ENCODE assay signal across 8 cellular contexts in the genomic region with DNA sequence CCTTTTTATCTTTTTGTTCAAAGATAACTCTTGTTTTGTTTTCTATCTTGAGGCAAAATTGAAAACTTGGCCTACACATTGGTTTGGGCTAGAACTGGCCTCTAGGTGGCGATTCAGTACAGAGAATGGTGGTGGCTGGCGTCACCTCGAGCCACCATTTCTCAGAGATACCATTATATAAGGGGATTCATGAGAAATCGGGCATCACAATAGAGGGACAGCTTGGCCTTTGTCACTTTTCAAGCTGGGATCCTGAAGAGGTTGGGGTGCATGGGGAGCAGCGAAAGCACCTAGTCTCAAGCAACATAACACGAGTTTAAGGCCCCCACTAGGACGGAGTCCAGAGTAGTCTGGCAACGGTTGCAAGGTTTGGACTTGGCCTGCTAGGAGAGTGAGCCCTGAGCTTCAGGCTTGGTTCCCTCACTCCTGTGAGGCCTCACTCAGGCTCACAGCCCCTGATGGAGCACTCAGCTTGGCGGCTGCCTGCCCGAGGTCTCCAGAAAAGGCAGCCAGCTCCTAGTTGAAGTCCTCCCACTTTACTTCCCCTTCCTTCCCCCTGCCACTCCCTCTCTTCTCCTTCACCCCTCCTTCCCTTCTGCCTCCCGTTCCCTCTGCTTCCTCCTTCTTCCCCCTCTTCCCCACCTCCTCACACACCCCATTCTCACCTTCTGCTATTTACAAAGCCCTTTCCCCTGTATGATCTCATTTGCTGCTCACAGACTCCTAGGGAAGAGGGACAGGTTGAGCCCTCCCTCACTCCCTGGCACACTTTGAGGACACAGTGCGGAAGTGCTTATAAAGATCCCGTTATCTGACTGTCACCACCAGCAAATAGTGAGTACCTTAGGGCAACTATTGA.
DNase-seq lines count a peak whose midpoint lies in the region; ATAC-seq and TF ChIP-seq lines count a peak whose summit lies in the region.

No MANE protein-coding gene starts in this region.

- peak overlapping the region in 1 of 2 donors; percentile 74 for H3K27ac Mint-ChIP-seq in T-cell

- ATAC-seq in T-cell (replicated peaks in 1 of 4), result peak; percentile 65 to 82 (median 75)

- TF ChIP-seq CTCF in GM06990 (IDR thresholded peaks at IDR 0.05; ENCODE audit: insufficient read depth, low read length, poor library complexity, severe bottlenecking) (peak; percentile 85), HEK293 (tag by site-specific recombination; IDR thresholded peaks at IDR 0.05) (peak; percentile 77), right atrium auricular region (IDR thresholded peaks at IDR 0.05) (peak; percentile 73 to 86), retinal pigment epithelial cell (conservative IDR thresholded peaks at IDR 0.05; ENCODE audit: low read depth, low read length) (peak; percentile 83)

- POLR2A ChIA-PET in HEK293 (lab: Yijun Ruan, JAX), result interaction anchor here (1.3 to 2.2 kb wide), 2 partner anchors 249 to 251 kb away, joined by 3 to 9 read pairs; a partner anchor contains a TSS
- POLR2A ChIA-PET in T-cell (lab: Charles Lee), result no interaction called here

- no peak overlapping the region for H3K4me3 Mint-ChIP-seq in T-cell

- H3K36me3 ChIP-seq in GM06990 (ENCODE audit: control insufficient read depth, insufficient read depth, low read length), result no peaks in the 10 kb centered on the region
- H3K36me3 ChIP-seq in HEK293 (ENCODE audit: control insufficient read depth in 2 of 2, insufficient read depth in 1 of 2, low read length in 2 of 2), result no peaks in the 10 kb centered on the region
- no peaks in the 10 kb centered on the region for H3K36me3 ChIP-seq in right atrium auricular region

- no peaks in the 10 kb centered on the region for H3K36me3 Mint-ChIP-seq in T-cell

- H3K4me3 ChIP-seq in GM06990 (replicated peaks; ENCODE audit: low read depth, low read length) (no peak overlapping the region), HEK293 (ENCODE audit: low read depth, low read length) (no peak overlapping the region), right atrium auricular region (peak overlapping the region in 1 of 2 donors; percentile 16), retinal pigment epithelial cell (ENCODE audit: low read length) (no peak overlapping the region)

- CTCF ChIA-PET in HEK293 (lab: Yijun Ruan, JAX), result interaction anchor here (0.5 to 3.3 kb wide), 20 partner anchors 9 to 838 kb away, joined by 3 to 16 read pairs (median 4); a partner anchor contains a TSS
- CTCF ChIA-PET in T-cell (lab: Charles Lee), result interaction anchor here (0.5 to 2.2 kb wide), 8 partner anchors 310 to 1142 kb away, joined by 3 to 7 read pairs (median 3); no protein-coding TSS in a partner anchor

- H3K4me1 Mint-ChIP-seq in T-cell, result peaks cover 13 to 25% (median 23%) of the 10 kb centered on the region in 3 donors

- H3K9me3 Mint-ChIP-seq in T-cell, result no peaks in the 10 kb centered on the region

- H3K27ac ChIP-seq in HEK293 (ENCODE audit: extremely low read depth, low read depth, low read length), result no peak overlapping the region
- H3K27ac ChIP-seq in angular gyrus (ENCODE audit: low read depth, low read length), result peak overlapping the region; percentile 38
- H3K27ac ChIP-seq in right atrium auricular region, result no peak overlapping the region

- H3K27me3 ChIP-seq in GM06990 (replicated peaks; ENCODE audit: control insufficient read depth, insufficient read depth, low read length), result no peaks in the 10 kb centered on the region
- no peaks in the 10 kb centered on the region for H3K27me3 ChIP-seq in right atrium auricular region

- H3K9me3 ChIP-seq in HEK293 (ENCODE audit: control insufficient read depth, insufficient read depth, low read depth, low read length), result no peaks in the 10 kb centered on the region
- H3K9me3 ChIP-seq in right atrium auricular region, result no peaks in the 10 kb centered on the region

- no peaks in the 10 kb centered on the region for H3K27me3 Mint-ChIP-seq in T-cell

- DNase-seq in GM06990 (ENCODE audit: extremely low read depth, insufficient read length) (no peak), NCI-H1092 treated with DMSO at 0.1 percent for 48 hours (lab: John Stamatoyannopoulos, UW) (peak; percentile 54), T-cell (peak in 32 of 34 experiments; percentile 8 to 53 (median 36)), right atrium auricular region (ENCODE audit: low spot score) (peak; percentile 73), retinal pigment epithelial cell (ENCODE audit: low read depth) (no peak), GOT3 (lab: John Stamatoyannopoulos, UW) (no peak)

- no peaks in the 10 kb centered on the region for H3K4me1 ChIP-seq in HEK293 (ENCODE audit: control insufficient read depth, insufficient read depth, low read length)
- peaks cover 0 to 30% of the 10 kb centered on the region in 2 donors for H3K4me1 ChIP-seq in right atrium auricular region

TF ChIP-seq in HEK293, 187 proteins besides CTCF, POLR2A, EP300 and RAD21 (continues in another document):
- TF ChIP-seq YY1 (tag by site-specific recombination; IDR thresholded peaks at IDR 0.05) (peak; percentile 74), ZNF624 (tag by site-specific recombination; IDR thresholded peaks at IDR 0.05) (no peak), ZNF510 (tag by site-specific recombination; IDR thresholded peaks at IDR 0.05; ENCODE audit: insufficient replicate concordance) (no peak), ZNF394 (tag by site-specific recombination; IDR thresholded peaks at IDR 0.05; ENCODE audit: borderline replicate concordance) (no peak), ZNF791 (tag by site-specific recombination; IDR thresholded peaks at IDR 0.05) (no peak), ZNF350 (tag by site-specific recombination; IDR thresholded peaks at IDR 0.05) (no peak), ZNF560 (tag by site-specific recombination; IDR thresholded peaks at IDR 0.05; ENCODE audit: borderline replicate concordance) (no peak), ZNF391 (tag by site-specific recombination; IDR thresholded peaks at IDR 0.05; ENCODE audit: borderline replicate concordance, low read depth) (no peak), ZNF660 (tag by site-specific recombination; IDR thresholded peaks at IDR 0.05) (peak; percentile 18; the same call in 1 of the 2 replicates), ZNF211 (tag by site-specific recombination; IDR thresholded peaks at IDR 0.05; ENCODE audit: low read depth) (no peak), ZNF324 (tag by site-specific recombination; IDR thresholded peaks at IDR 0.05) (no peak), ZNF596 (tag by site-specific recombination; IDR thresholded peaks at IDR 0.05) (no peak), ZNF555 (tag by site-specific recombination; conservative IDR thresholded peaks at IDR 0.05) (no peak), ZNF19 (tag by site-specific recombination; IDR thresholded peaks at IDR 0.05; ENCODE audit: low read depth) (no peak), ZBTB17 (tag by site-specific recombination; IDR thresholded peaks at IDR 0.05) (peak; percentile 68), ZNF529 (tag by site-specific recombination; IDR thresholded peaks at IDR 0.05; ENCODE audit: insufficient replicate concordance) (no peak), SCRT2 (tag by site-specific recombination; IDR thresholded peaks at IDR 0.05) (no peak), MYNN (tag by site-specific recombination; IDR thresholded peaks at IDR 0.05; ENCODE audit: borderline replicate concordance) (no peak)
- TF ChIP-seq, protein P1, sequence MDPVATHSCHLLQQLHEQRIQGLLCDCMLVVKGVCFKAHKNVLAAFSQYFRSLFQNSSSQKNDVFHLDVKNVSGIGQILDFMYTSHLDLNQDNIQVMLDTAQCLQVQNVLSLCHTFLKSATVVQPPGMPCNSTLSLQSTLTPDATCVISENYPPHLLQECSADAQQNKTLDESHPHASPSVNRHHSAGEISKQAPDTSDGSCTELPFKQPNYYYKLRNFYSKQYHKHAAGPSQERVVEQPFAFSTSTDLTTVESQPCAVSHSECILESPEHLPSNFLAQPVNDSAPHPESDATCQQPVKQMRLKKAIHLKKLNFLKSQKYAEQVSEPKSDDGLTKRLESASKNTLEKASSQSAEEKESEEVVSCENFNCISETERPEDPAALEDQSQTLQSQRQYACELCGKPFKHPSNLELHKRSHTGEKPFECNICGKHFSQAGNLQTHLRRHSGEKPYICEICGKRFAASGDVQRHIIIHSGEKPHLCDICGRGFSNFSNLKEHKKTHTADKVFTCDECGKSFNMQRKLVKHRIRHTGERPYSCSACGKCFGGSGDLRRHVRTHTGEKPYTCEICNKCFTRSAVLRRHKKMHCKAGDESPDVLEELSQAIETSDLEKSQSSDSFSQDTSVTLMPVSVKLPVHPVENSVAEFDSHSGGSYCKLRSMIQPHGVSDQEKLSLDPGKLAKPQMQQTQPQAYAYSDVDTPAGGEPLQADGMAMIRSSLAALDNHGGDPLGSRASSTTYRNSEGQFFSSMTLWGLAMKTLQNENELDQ (tag by site-specific recombination; IDR thresholded peaks at IDR 0.05; ENCODE audit: low read depth), result no peak
- TF ChIP-seq, protein P2, sequence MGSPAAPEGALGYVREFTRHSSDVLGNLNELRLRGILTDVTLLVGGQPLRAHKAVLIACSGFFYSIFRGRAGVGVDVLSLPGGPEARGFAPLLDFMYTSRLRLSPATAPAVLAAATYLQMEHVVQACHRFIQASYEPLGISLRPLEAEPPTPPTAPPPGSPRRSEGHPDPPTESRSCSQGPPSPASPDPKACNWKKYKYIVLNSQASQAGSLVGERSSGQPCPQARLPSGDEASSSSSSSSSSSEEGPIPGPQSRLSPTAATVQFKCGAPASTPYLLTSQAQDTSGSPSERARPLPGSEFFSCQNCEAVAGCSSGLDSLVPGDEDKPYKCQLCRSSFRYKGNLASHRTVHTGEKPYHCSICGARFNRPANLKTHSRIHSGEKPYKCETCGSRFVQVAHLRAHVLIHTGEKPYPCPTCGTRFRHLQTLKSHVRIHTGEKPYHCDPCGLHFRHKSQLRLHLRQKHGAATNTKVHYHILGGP (tag by site-specific recombination; IDR thresholded peaks at IDR 0.05), result no peak
- TF ChIP-seq, protein P3, sequence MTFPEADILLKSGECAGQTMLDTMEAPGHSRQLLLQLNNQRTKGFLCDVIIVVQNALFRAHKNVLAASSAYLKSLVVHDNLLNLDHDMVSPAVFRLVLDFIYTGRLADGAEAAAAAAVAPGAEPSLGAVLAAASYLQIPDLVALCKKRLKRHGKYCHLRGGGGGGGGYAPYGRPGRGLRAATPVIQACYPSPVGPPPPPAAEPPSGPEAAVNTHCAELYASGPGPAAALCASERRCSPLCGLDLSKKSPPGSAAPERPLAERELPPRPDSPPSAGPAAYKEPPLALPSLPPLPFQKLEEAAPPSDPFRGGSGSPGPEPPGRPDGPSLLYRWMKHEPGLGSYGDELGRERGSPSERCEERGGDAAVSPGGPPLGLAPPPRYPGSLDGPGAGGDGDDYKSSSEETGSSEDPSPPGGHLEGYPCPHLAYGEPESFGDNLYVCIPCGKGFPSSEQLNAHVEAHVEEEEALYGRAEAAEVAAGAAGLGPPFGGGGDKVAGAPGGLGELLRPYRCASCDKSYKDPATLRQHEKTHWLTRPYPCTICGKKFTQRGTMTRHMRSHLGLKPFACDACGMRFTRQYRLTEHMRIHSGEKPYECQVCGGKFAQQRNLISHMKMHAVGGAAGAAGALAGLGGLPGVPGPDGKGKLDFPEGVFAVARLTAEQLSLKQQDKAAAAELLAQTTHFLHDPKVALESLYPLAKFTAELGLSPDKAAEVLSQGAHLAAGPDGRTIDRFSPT (tag by site-specific recombination; IDR thresholded peaks at IDR 0.05), result no peak

Comparison
In these comparisons a context has a peak if more than half of its experiments do, and no peak if none do; other contexts are left out.
1. DNase-seq: peak in NCI-H1092 treated with DMSO at 0.1 percent for 48 hours (single experiment), T-cell (32 of 34) and right atrium auricular region (single experiment); none in GM06990 (single experiment), retinal pigment epithelial cell (single experiment) and GOT3 (single experiment).
2. Peak in every context shown above with its lines, with median percentiles within 50 percentile points of each other: CTCF ChIP-seq.